Comparison of ENCODE assay signal across 8 cellular contexts in the genomic region with DNA sequence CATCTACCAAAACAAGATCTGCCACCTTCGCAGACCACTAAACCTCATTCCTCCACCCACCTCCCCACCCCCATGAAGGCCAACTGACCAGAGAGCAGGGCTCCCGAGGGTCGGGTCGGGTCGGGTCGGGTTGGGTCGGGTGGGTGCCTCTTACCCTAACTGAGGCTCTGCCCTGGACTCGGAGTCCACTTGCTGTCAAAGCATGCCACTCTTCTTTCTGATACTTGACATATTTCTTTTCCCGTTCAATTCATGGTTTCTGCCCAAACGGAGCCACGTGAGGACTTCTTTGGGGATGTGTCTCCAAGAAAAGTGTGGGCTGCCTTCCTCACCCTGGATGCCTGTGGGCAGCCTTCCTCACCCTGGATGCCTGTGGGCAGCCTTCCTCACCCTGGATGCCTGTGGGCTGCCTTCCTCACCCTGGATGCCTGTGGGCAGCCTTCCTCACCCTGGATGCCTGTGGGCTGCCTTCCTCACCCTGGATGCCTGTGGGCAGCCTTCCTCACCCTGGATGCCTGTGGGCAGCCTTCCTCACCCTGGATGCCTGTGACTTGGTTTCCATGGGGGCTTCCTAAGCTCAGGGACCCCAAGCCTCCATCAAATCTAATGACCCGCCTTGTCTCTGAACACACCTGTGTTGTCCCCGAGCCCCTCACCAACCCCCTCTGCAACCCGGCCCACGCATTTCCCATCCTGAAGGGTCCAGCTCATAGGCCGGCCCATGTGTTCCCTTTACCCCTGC. TPM values are rescaled to one million over a fixed set of nuclear protein-coding genes. Genes with fewer than 3 reads are reported as not detected.
DNase-seq lines count a peak whose midpoint lies in the region; ATAC-seq, FAIRE-seq and TF ChIP-seq lines count a peak whose summit lies in the region.
"Not testable (repeated sequence)": the region's sequence is repeated elsewhere in the genome, so short reads cannot be mapped to it uniquely, and the experiment has no call there.

No MANE protein-coding gene starts in this region.

- H2BK120ac ChIP-seq in H1 (replicated peaks; ENCODE audit: low read depth, low read length): not testable (repeated sequence)

- ATAC-seq in T-helper 17 cell, lower lobe of right lung: not testable (repeated sequence)

- H3K27ac ChIP-seq in Karpas-422 (ENCODE audit: low read length): peak overlapping the region; percentile 100
- not testable (repeated sequence) for H3K27ac ChIP-seq in H1 (ENCODE audit: low read depth, low read length); lower lobe of right lung
- peak overlapping the region in 17 of 21 experiments; percentile 32 to 99 (median 82) for H3K27ac ChIP-seq in skin epidermis

- not testable (repeated sequence) for TF ChIP-seq RAD21 in H1 (IDR thresholded peaks at IDR 0.05 in 1 of 2, conservative IDR thresholded peaks at IDR 0.05 in 1 of 2; ENCODE audit: low read depth in 2 of 2, low read length in 2 of 2)

- H3K9me2 ChIP-seq in Karpas-422 (replicated peaks; ENCODE audit: insufficient read depth, low read length): not testable (repeated sequence)

- H3K79me2 ChIP-seq in Karpas-422 (ENCODE audit: low read length); H1 (ENCODE audit: control insufficient read depth in 1 of 2, insufficient read depth in 2 of 2, low read length in 2 of 2): not testable (repeated sequence)

- not testable (repeated sequence) for H3K18ac ChIP-seq in H1 (ENCODE audit: extremely low read depth, low read length)

- not testable (repeated sequence) for H3K14ac ChIP-seq in H1 (ENCODE audit: insufficient read length)

- not testable (repeated sequence) for H3K9me3 Mint-ChIP-seq in activated naive CD8-positive, alpha-beta T cell treated with anti-CD3 and anti-CD28 coated beads for 36 hours

- H3K36me3 ChIP-seq in Karpas-422 (ENCODE audit: insufficient read depth, low read length); H1 (ENCODE audit: control insufficient read depth in 2 of 4, insufficient read depth in 4 of 4, low read length in 3 of 4); lower lobe of right lung: not testable (repeated sequence)

- TF ChIP-seq CTCF in AG10803 (conservative IDR thresholded peaks at IDR 0.05; ENCODE audit: low read length); GM12864 (IDR thresholded peaks at IDR 0.05; ENCODE audit: low read depth, low read length, missing control alignments); H1 (IDR thresholded peaks at IDR 0.05; ENCODE audit: control extremely low read depth in 1 of 3, insufficient read depth in 1 of 3, low read depth in 1 of 3, low read length in 3 of 3); lower lobe of right lung (IDR thresholded peaks at IDR 0.05): not testable (repeated sequence)

- not testable (repeated sequence) for H2AK5ac ChIP-seq in H1 (ENCODE audit: low read depth, low read length)

- H2BK15ac ChIP-seq in H1 (ENCODE audit: low read length): not testable (repeated sequence)

- H4K91ac ChIP-seq in H1 (replicated peaks; ENCODE audit: insufficient read length, low read length): not testable (repeated sequence)

- H3K27ac Mint-ChIP-seq in T-helper 17 cell: peak overlapping the region; percentile 94
- H3K27ac Mint-ChIP-seq in activated naive CD8-positive, alpha-beta T cell treated with anti-CD3 and anti-CD28 coated beads for 36 hours: peak overlapping the region; percentile 98

- not testable (repeated sequence) for H4K8ac ChIP-seq in H1 (ENCODE audit: extremely low read depth, insufficient read depth, low read length)

- DNase-seq in AG10803 (ENCODE audit: low read depth): peak; percentile 91
- not testable (repeated sequence) for DNase-seq in GM12864 (ENCODE audit: low read depth); T-helper 17 cell; activated naive CD8-positive, alpha-beta T cell treated with anti-CD3 and anti-CD28 coated beads for 36 hours; H1 (ENCODE audit: low read depth in 1 of 2, low spot score in 2 of 2)
- DNase-seq in Karpas-422: peak; percentile 51
- peak; percentile 25 for DNase-seq in lower lobe of right lung

- intact Hi-C loops in lower lobe of right lung (cut with DNase I): not testable (repeated sequence)

- H3K4me2 ChIP-seq in Karpas-422 (ENCODE audit: low read depth, low read length, poor library complexity, severe bottlenecking): peak overlapping the region; percentile 86
- H3K4me2 ChIP-seq in H1 (ENCODE audit: insufficient read depth in 1 of 2, low read depth in 2 of 2, low read length in 2 of 2): not testable (repeated sequence)

- H3K23ac ChIP-seq in H1 (ENCODE audit: insufficient read length): not testable (repeated sequence)

- H4K5ac ChIP-seq in H1 (ENCODE audit: insufficient read length, low read depth, low read length): not testable (repeated sequence)

- not testable (repeated sequence) for FAIRE-seq in H1 (lab: Jason Lieb, UNC)

- 0 out of 2 replicates have a peak overlapping the region, but pooled peaks have one; percentile 68 for H2BK12ac ChIP-seq in H1 (ENCODE audit: low read depth, low read length)

- H3K4ac ChIP-seq in H1 (replicated peaks; ENCODE audit: insufficient read length, low read depth, low read length): not testable (repeated sequence)

- 88% methylated on average over 13 of the region's 16 CpGs; no CpG with 5 or more reads in 1 of the 2 experiments for WGBS in H1 (ENCODE audit: extremely low coverage in 1 of 2, insufficient coverage in 1 of 2, insufficient read length in 1 of 2, insufficient replicate concordance in 2 of 2, low coverage in 1 of 2, low lambda C conversion rate in 2 of 2, missing lambda C conversion rate in 1 of 2), 2 experiments

- not testable (repeated sequence) for TF ChIP-seq POLR2A in H1 (IDR thresholded peaks at IDR 0.05; ENCODE audit: control extremely low read depth in 1 of 2, low read depth in 2 of 2, low read length in 2 of 2)

- not testable (repeated sequence) for H3K27me3 Mint-ChIP-seq in T-helper 17 cell; activated naive CD8-positive, alpha-beta T cell treated with anti-CD3 and anti-CD28 coated beads for 36 hours

- not testable (repeated sequence) for H3K56ac ChIP-seq in H1 (replicated peaks; ENCODE audit: insufficient read length, low read depth, low read length)

- not testable (repeated sequence) for H2BK20ac ChIP-seq in H1 (ENCODE audit: low read length)

- not testable (repeated sequence) for TF ChIP-seq EP300 in H1 (IDR thresholded peaks at IDR 0.05; ENCODE audit: borderline replicate concordance in 1 of 2, low read depth in 2 of 2, low read length in 2 of 2)

- H3K4me3 ChIP-seq in AG10803 (ENCODE audit: low read length) (peak overlapping the region; percentile 40; the same call in 1 of the 2 replicates), GM12864 (ENCODE audit: low read depth, low read length) (peak overlapping the region; percentile 60), Karpas-422 (ENCODE audit: low read length) (peak overlapping the region; percentile 75), lower lobe of right lung (peak overlapping the region; percentile 35), skin epidermis (peak overlapping the region; percentile 11 to 33 (median 25))
- not testable (repeated sequence) for H3K4me3 ChIP-seq in H1 (ENCODE audit: extremely low read depth in 1 of 4, insufficient read depth in 2 of 4, low read depth in 3 of 4, low read length in 4 of 4)

- not testable (repeated sequence) for H3K23me2 ChIP-seq in H1 (ENCODE audit: low read depth, low read length)

- not testable (repeated sequence) for H3K9me3 ChIP-seq in Karpas-422 (ENCODE audit: low read length); T-helper 17 cell (ENCODE audit: control insufficient read depth, low read length, poor library complexity, severe bottlenecking); H1 (ENCODE audit: insufficient read depth in 2 of 2, low read depth in 1 of 2, low read length in 1 of 2); lower lobe of right lung

- POLR2A ChIA-PET in H1 (lab: Charles Lee; ENCODE audit: partially characterized antibody): interaction anchor here (0.6 to 2.4 kb wide), 5 partner anchors 10 to 542 kb away, joined by 3 to 7 read pairs (median 4); a partner anchor contains a TSS

- H3K4me3 Mint-ChIP-seq in T-helper 17 cell: peak overlapping the region; percentile 95
- H3K4me3 Mint-ChIP-seq in activated naive CD8-positive, alpha-beta T cell treated with anti-CD3 and anti-CD28 coated beads for 36 hours: peak overlapping the region; percentile 84

- H3K36me3 Mint-ChIP-seq in T-helper 17 cell (ENCODE audit: low read depth): not testable (repeated sequence)
- peaks cover 10% of the 10 kb centered on the region for H3K36me3 Mint-ChIP-seq in activated naive CD8-positive, alpha-beta T cell treated with anti-CD3 and anti-CD28 coated beads for 36 hours

- H3K4me1 ChIP-seq in Karpas-422 (ENCODE audit: low read length): peaks cover 88% of the 10 kb centered on the region
- H3K4me1 ChIP-seq in H1 (replicated peaks in 1 of 4; ENCODE audit: control insufficient read depth in 3 of 4, insufficient read depth in 4 of 4, low read length in 3 of 4): peaks cover 0 to 30% (median 20%) of the 10 kb centered on the region in 4 experiments; a peak in 5 of 7 replicates
- peaks cover 83% of the 10 kb centered on the region for H3K4me1 ChIP-seq in lower lobe of right lung

- H3K27me3 ChIP-seq in Karpas-422 (ENCODE audit: low read length): not testable (repeated sequence)
- H3K27me3 ChIP-seq in H1 (replicated peaks in 1 of 4; ENCODE audit: control insufficient read depth in 3 of 4, extremely low read depth in 1 of 4, insufficient read depth in 3 of 4, low read length in 3 of 4) (peaks cover 25 to 78% (median 63%) of the 10 kb centered on the region in 4 experiments), lower lobe of right lung (ENCODE audit: low read depth) (peaks cover 44% of the 10 kb centered on the region)

- not testable (repeated sequence) for H4K20me1 ChIP-seq in Karpas-422 (ENCODE audit: insufficient read depth, low read depth, low read length); H1 (replicated peaks in 1 of 2; ENCODE audit: control insufficient read depth in 1 of 2, insufficient read depth in 2 of 2, low read length in 2 of 2)

- not testable (repeated sequence) for H3K79me1 ChIP-seq in H1 (ENCODE audit: low read depth, low read length)

- H3K9ac ChIP-seq in Karpas-422 (ENCODE audit: low read length): peak overlapping the region; percentile 93
- H3K9ac ChIP-seq in H1 (replicated peaks in 1 of 4; ENCODE audit: extremely low read depth in 1 of 4, low read depth in 3 of 4, low read length in 3 of 4): not testable (repeated sequence)

- H2AFZ ChIP-seq in Karpas-422 (ENCODE audit: low read length); H1 (ENCODE audit: low read length): not testable (repeated sequence)

- H3K4me1 Mint-ChIP-seq in T-helper 17 cell: peaks cover 56% of the 10 kb centered on the region
- peaks cover 70% of the 10 kb centered on the region for H3K4me1 Mint-ChIP-seq in activated naive CD8-positive, alpha-beta T cell treated with anti-CD3 and anti-CD28 coated beads for 36 hours

- H2BK5ac ChIP-seq in H1 (ENCODE audit: low read depth, low read length): 0 out of 2 replicates have a peak overlapping the region, but pooled peaks have one; percentile 52

- CTCF ChIA-PET in H1 (lab: Charles Lee; ENCODE audit: partially characterized antibody): interaction anchor here (1.3 to 1.8 kb wide), 3 partner anchors 14 to 45 kb away, joined by 3 to 10 read pairs (median 5); no protein-coding TSS in a partner anchor

RNA-seq across cellular contexts. Expression of a gene that starts 8.0 kb away (rescaled TPM):
- total RNA-seq in Karpas-422 (2014; rRNA removed; shearing (Covaris generic); ENCODE audit: low replicate concordance): 252 and 484 TPM in 2 replicates
- 100 to 1,000 TPM; 248 to 359 TPM for total RNA-seq in T-helper 17 cell
- 100 to 1,000 TPM; 223 to 234 TPM for total RNA-seq in activated naive CD8-positive, alpha-beta T cell treated with anti-CD3 and anti-CD28 coated beads for 36 hours
- 0.24 and 0.36 TPM in 2 replicates for total RNA-seq in H1 (2021; fragmentation: NEBNext Ultra II Directional; extraction: Animal tissue kit (Norgen Biotek cat#: 25700))
- polyA plus RNA-seq in H1 (2011; rRNA removed): 0.63 and 0.89 TPM in 2 replicates
- polyA plus RNA-seq in H1 (2011; cell fraction: cytosol; rRNA removed): 0.76 TPM
- 1.6 TPM for polyA plus RNA-seq in H1 (2011; cell fraction: nucleus; rRNA removed)
- polyA plus RNA-seq in H1 (2012, experiment 1 of 2): 0.40 to 0.58 TPM (median 0.48 TPM) in 4 replicates
- polyA plus RNA-seq in H1 (2012, experiment 2 of 2): 0.49 TPM
- 0.26 TPM for polyA plus RNA-seq in H1 (2013, experiment 1 of 2)
- 0.52 TPM for polyA plus RNA-seq in H1 (2013, experiment 2 of 2)
- 0.25 and 0.27 TPM in 2 replicates for polyA minus RNA-seq in H1 (2011; rRNA and poly(A)+ RNA removed)
- polyA minus RNA-seq in H1 (2011; cell fraction: cytosol; rRNA and poly(A)+ RNA removed): not detected
- 0.70 TPM for polyA minus RNA-seq in H1 (2011; cell fraction: nucleus; rRNA and poly(A)+ RNA removed)
- total RNA-seq in lower lobe of right lung: 468 TPM

RNA-seq across cellular contexts. Expression of a gene that starts 11.2 kb away (rescaled TPM):
- 12.2 and 48.7 TPM in 2 replicates for total RNA-seq in Karpas-422 (2014; rRNA removed; shearing (Covaris generic); ENCODE audit: low replicate concordance)
- total RNA-seq in T-helper 17 cell: 10 to 100 TPM; 14.0 to 15.4 TPM
- 10 to 100 TPM; 85.9 to 93.6 TPM for total RNA-seq in activated naive CD8-positive, alpha-beta T cell treated with anti-CD3 and anti-CD28 coated beads for 36 hours
- 57.3 and 64.1 TPM in 2 replicates for total RNA-seq in H1 (2021; fragmentation: NEBNext Ultra II Directional; extraction: Animal tissue kit (Norgen Biotek cat#: 25700))
- 17.7 and 34.6 TPM in 2 replicates for polyA plus RNA-seq in H1 (2011; rRNA removed)
- 43.7 TPM for polyA plus RNA-seq in H1 (2011; cell fraction: cytosol; rRNA removed)
- polyA plus RNA-seq in H1 (2011; cell fraction: nucleus; rRNA removed): 28.5 TPM
- polyA plus RNA-seq in H1 (2012, experiment 1 of 2): 20.8 to 42.4 TPM (median 39.1 TPM) in 4 replicates
- polyA plus RNA-seq in H1 (2012, experiment 2 of 2): 28.1 TPM
- polyA plus RNA-seq in H1 (2013, experiment 1 of 2): 28.3 TPM
- polyA plus RNA-seq in H1 (2013, experiment 2 of 2): 30.5 TPM
- polyA minus RNA-seq in H1 (2011; rRNA and poly(A)+ RNA removed): 5.9 and 6.3 TPM in 2 replicates
- polyA minus RNA-seq in H1 (2011; cell fraction: cytosol; rRNA and poly(A)+ RNA removed): 28.0 TPM
- 8.6 TPM for polyA minus RNA-seq in H1 (2011; cell fraction: nucleus; rRNA and poly(A)+ RNA removed)
- 15.7 TPM for total RNA-seq in lower lobe of right lung

RNA-seq across cellular contexts. Expression of a gene that starts 55.2 kb away (rescaled TPM):
- total RNA-seq in Karpas-422 (2014; rRNA removed; shearing (Covaris generic); ENCODE audit: low replicate concordance): 37.8 and 44.7 TPM in 2 replicates
- total RNA-seq in T-helper 17 cell (100 to 1,000 TPM in 1 of 2 donors, 10 to 100 TPM in 1; 98.4 to 123 TPM), lower lobe of right lung (209 TPM)
- total RNA-seq in activated naive CD8-positive, alpha-beta T cell treated with anti-CD3 and anti-CD28 coated beads for 36 hours: 10 to 100 TPM; 40.3 to 44.7 TPM
- total RNA-seq in H1 (2021; fragmentation: NEBNext Ultra II Directional; extraction: Animal tissue kit (Norgen Biotek cat#: 25700)): 124 and 130 TPM in 2 replicates
- 88.9 and 90.8 TPM in 2 replicates for polyA plus RNA-seq in H1 (2011; rRNA removed)
- 98.5 TPM for polyA plus RNA-seq in H1 (2011; cell fraction: cytosol; rRNA removed)
- polyA plus RNA-seq in H1 (2011; cell fraction: nucleus; rRNA removed): 76.0 TPM
- polyA plus RNA-seq in H1 (2012, experiment 1 of 2): 76.4 to 95.3 TPM (median 87.0 TPM) in 4 replicates
- polyA plus RNA-seq in H1 (2012, experiment 2 of 2): 117 TPM
- polyA plus RNA-seq in H1 (2013, experiment 1 of 2): 140 TPM
- polyA plus RNA-seq in H1 (2013, experiment 2 of 2): 172 TPM
- 63.7 and 69.2 TPM in 2 replicates for polyA minus RNA-seq in H1 (2011; rRNA and poly(A)+ RNA removed)
- 110 TPM for polyA minus RNA-seq in H1 (2011; cell fraction: cytosol; rRNA and poly(A)+ RNA removed)
- polyA minus RNA-seq in H1 (2011; cell fraction: nucleus; rRNA and poly(A)+ RNA removed): 39.1 TPM

Comparison
In these comparisons a context has a peak if more than half of its experiments do, and no peak if none do; other contexts are left out.
1. RNA of a gene that starts 8.0 kb away (total RNA-seq): 468 TPM in lower lobe of right lung (single experiment), 248 to 359 TPM in T-helper 17 cell, 252 to 484 TPM in Karpas-422 and 223 to 234 TPM in activated naive CD8-positive, alpha-beta T cell treated with anti-CD3 and anti-CD28 coated beads for 36 hours; 0.24 to 0.36 TPM in H1; every median in the first group is over 100 times any median in the second.